In the genomic region with DNA sequence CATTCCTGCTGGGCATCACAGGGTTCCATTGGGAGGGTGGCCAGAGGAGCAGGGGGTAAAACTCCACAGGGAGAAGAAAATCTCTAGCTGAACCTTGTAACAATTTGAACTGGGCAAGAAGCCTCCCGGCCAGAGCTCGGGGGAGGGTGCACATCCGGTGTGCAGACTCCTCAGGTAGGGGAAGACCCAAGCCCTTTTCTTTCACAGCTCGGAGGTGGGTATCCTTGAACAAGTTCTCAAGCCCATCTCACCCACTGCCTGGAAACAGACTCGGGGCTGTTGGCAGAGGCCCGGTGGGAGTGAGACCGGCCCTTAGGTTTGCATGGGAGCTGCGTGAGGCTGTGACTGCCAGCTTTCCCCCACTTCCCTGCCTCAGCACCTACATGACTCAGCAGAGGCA, we compare ENCODE assay signal across 18 cellular contexts.
DNase-seq lines count a peak whose midpoint lies in the region; ATAC-seq and TF ChIP-seq lines count a peak whose summit lies in the region.
"Had no signal": no experiment of that assay in that cellular context is flagged by ENCODE, and none has a peak within 500 bp of the region (broad histone marks: within the 10 kb centered on the region; RNA-seq: fewer than 3 reads in every experiment).

No MANE protein-coding gene starts in this region.

- peaks cover 13% of the 10 kb centered on the region for H3K9me3 Mint-ChIP-seq in activated CD8-positive, alpha-beta memory T cell treated with anti-CD3 and anti-CD28 coated beads, Interleukin-2, amount 10 ng/mL, durations not matched to agents 7 days and 5 days (ENCODE audit: low read depth)
- H3K9me3 Mint-ChIP-seq in WTC11: 0 out of 2 replicates have a peak, but pooled peaks cover 5% of the 10 kb centered on the region
- peaks cover 2% of the 10 kb centered on the region for H3K9me3 Mint-ChIP-seq in neural progenitor cell

- H3K27ac Mint-ChIP-seq in activated CD8-positive, alpha-beta memory T cell treated with anti-CD3 and anti-CD28 coated beads, Interleukin-2, amount 10 ng/mL, durations not matched to agents 7 days and 5 days: peak overlapping the region; percentile 62
- no peak overlapping the region for H3K27ac Mint-ChIP-seq in WTC11
- H3K27ac Mint-ChIP-seq in neural progenitor cell: no peak overlapping the region

- no peaks in the 10 kb centered on the region for H3F3A ChIP-seq in neural progenitor cell (ENCODE audit: low read depth)

- ATAC-seq in activated CD8-positive, alpha-beta memory T cell treated with anti-CD3 and anti-CD28 coated beads, Interleukin-2, amount 10 ng/mL, durations not matched to agents 7 days and 5 days: no peak
- ATAC-seq in WTC11: peak; percentile 53
- ATAC-seq in GM18520 (IDR thresholded peaks at IDR 0.05; ENCODE audit: unreplicated experiment): no peak

- H3K4me1 Mint-ChIP-seq in activated CD8-positive, alpha-beta memory T cell treated with anti-CD3 and anti-CD28 coated beads, Interleukin-2, amount 10 ng/mL, durations not matched to agents 7 days and 5 days: peaks cover 46% of the 10 kb centered on the region
- H3K4me1 Mint-ChIP-seq in WTC11 (peaks cover 21% of the 10 kb centered on the region), neural progenitor cell (peaks cover 6% of the 10 kb centered on the region)

- peaks cover 47% of the 10 kb centered on the region for H3K36me3 Mint-ChIP-seq in activated CD8-positive, alpha-beta memory T cell treated with anti-CD3 and anti-CD28 coated beads, Interleukin-2, amount 10 ng/mL, durations not matched to agents 7 days and 5 days
- no peaks in the 10 kb centered on the region for H3K36me3 Mint-ChIP-seq in WTC11
- no peaks in the 10 kb centered on the region for H3K36me3 Mint-ChIP-seq in neural progenitor cell

- H3K9me3 ChIP-seq in neural progenitor cell (ENCODE audit: low read depth) (no peaks in the 10 kb centered on the region), MG63 (peaks cover 3% of the 10 kb centered on the region; the same call in 1 of the 2 replicates)

- H3K4me3 Mint-ChIP-seq in activated CD8-positive, alpha-beta memory T cell treated with anti-CD3 and anti-CD28 coated beads, Interleukin-2, amount 10 ng/mL, durations not matched to agents 7 days and 5 days: peak overlapping the region; percentile 10
- H3K4me3 Mint-ChIP-seq in WTC11 (no peak overlapping the region), neural progenitor cell (no peak overlapping the region)

- no peaks in the 10 kb centered on the region for H3K79me2 ChIP-seq in neural progenitor cell (ENCODE audit: low read depth)

- no peak for TF ChIP-seq CTCF in WTC11 (IDR thresholded peaks at IDR 0.05)
- TF ChIP-seq CTCF in neural progenitor cell (IDR thresholded peaks at IDR 0.05): no peak
- TF ChIP-seq CTCF in coronary artery (IDR thresholded peaks at IDR 0.05): no peak

- H4K20me1 ChIP-seq in neural progenitor cell (ENCODE audit: low read depth): no peaks in the 10 kb centered on the region
- H4K20me1 ChIP-seq: BLaER1 had no signal

- H3K4me3 ChIP-seq in neural progenitor cell (no peak overlapping the region), MG63 (no peak overlapping the region), coronary artery (no peak overlapping the region)
- H3K4me3 ChIP-seq: BLaER1 had no signal

- H3K27me3 Mint-ChIP-seq in activated CD8-positive, alpha-beta memory T cell treated with anti-CD3 and anti-CD28 coated beads, Interleukin-2, amount 10 ng/mL, durations not matched to agents 7 days and 5 days: no peaks in the 10 kb centered on the region
- peaks cover 85% of the 10 kb centered on the region for H3K27me3 Mint-ChIP-seq in WTC11 (ENCODE audit: low read depth)
- no peaks in the 10 kb centered on the region for H3K27me3 Mint-ChIP-seq in neural progenitor cell (ENCODE audit: insufficient read depth, low read depth)

- no peak overlapping the region for H3K9ac ChIP-seq in neural progenitor cell
- H3K9ac ChIP-seq: BLaER1, KMS-11 had no signal

- H3K36me3 ChIP-seq in neural progenitor cell (no peaks in the 10 kb centered on the region), MG63 (no peaks in the 10 kb centered on the region)
- H3K36me3 ChIP-seq: BLaER1 had no signal

- H3K4me2 ChIP-seq in neural progenitor cell: no peak overlapping the region
- H3K4me2 ChIP-seq: BLaER1, KMS-11 had no signal

- no peaks in the 10 kb centered on the region for H3K4me1 ChIP-seq in neural progenitor cell
- H3K4me1 ChIP-seq: BLaER1 had no signal

- CTCF ChIA-PET in activated CD8-positive, alpha-beta memory T cell treated with anti-CD3 and anti-CD28 coated beads, Interleukin-2, amount 10 ng/mL, durations not matched to agents 7 days and 5 days (lab: Charles Lee): interaction anchor here (2.1 to 2.6 kb wide), 2 partner anchors 127 to 180 kb away, joined by 5 to 9 read pairs; a partner anchor contains a TSS
- CTCF ChIA-PET in WTC11 (lab: Charles Lee): interaction anchor here (0.6 kb wide), 2 partner anchors 71 to 164 kb away, joined by 3 to 5 read pairs; no protein-coding TSS in a partner anchor

- no peak overlapping the region for H3K27ac ChIP-seq in neural progenitor cell
- H3K27ac ChIP-seq in coronary artery: no peak overlapping the region
- H3K27ac ChIP-seq: BLaER1, KMS-11 had no signal

- H3K27me3 ChIP-seq in neural progenitor cell: peaks cover 91% of the 10 kb centered on the region
- no peaks in the 10 kb centered on the region for H3K27me3 ChIP-seq in MG63
- H3K27me3 ChIP-seq: BLaER1 had no signal

- H2AFZ ChIP-seq in neural progenitor cell (replicated peaks): peak overlapping the region; percentile 90

- POLR2A ChIA-PET in WTC11 (lab: Charles Lee): no interaction called here

- no peak for DNase-seq in activated CD8-positive, alpha-beta memory T cell treated with anti-CD3 and anti-CD28 coated beads, Interleukin-2, amount 10 ng/mL, durations not matched to agents 7 days and 5 days
- no peak for DNase-seq in activated CD8-positive, alpha-beta memory T cell treated with anti-CD3 and anti-CD28 coated beads, Interleukin-2, amount 50 U/mL, for 48 hours
- DNase-seq in ELF-1 (ENCODE audit: low read depth, low spot score) (peak; percentile 2), WTC11 (ENCODE audit: low spot score) (no peak), neural progenitor cell (ENCODE audit: low spot score) (no peak), MG63 (no peak), coronary artery (ENCODE audit: low spot score) (no peak)
- DNase-seq: CD8-positive, alpha-beta memory T cell; DND-41; GF-D8; H7; NCI-H1092; NCI-H146; NCI-H2081 treated with DMSO at 0.1 percent for 48 hours; NCI-H524 had no signal

TF ChIP-seq in WTC11, 78 proteins besides CTCF, POLR2A, EP300 and RAD21 (continues in another document):
- TF ChIP-seq ELF4 (CRISPR knock-in tag; IDR thresholded peaks at IDR 0.05; ENCODE audit: low read depth) (no peak), RELA (CRISPR knock-in tag; IDR thresholded peaks at IDR 0.05; ENCODE audit: borderline replicate concordance) (no peak), ESRRA (CRISPR knock-in tag; IDR thresholded peaks at IDR 0.05; ENCODE audit: borderline replicate concordance) (no peak), ZNF219 (CRISPR knock-in tag; IDR thresholded peaks at IDR 0.05; ENCODE audit: borderline replicate concordance) (no peak), RORB (CRISPR knock-in tag; IDR thresholded peaks at IDR 0.05) (no peak), TEAD1 (CRISPR knock-in tag; IDR thresholded peaks at IDR 0.05) (no peak), ZNF416 (CRISPR knock-in tag; IDR thresholded peaks at IDR 0.05) (no peak), CREM (CRISPR knock-in tag; IDR thresholded peaks at IDR 0.05) (no peak), PRRX2 (CRISPR knock-in tag; IDR thresholded peaks at IDR 0.05) (no peak)
- TF ChIP-seq, protein P1, sequence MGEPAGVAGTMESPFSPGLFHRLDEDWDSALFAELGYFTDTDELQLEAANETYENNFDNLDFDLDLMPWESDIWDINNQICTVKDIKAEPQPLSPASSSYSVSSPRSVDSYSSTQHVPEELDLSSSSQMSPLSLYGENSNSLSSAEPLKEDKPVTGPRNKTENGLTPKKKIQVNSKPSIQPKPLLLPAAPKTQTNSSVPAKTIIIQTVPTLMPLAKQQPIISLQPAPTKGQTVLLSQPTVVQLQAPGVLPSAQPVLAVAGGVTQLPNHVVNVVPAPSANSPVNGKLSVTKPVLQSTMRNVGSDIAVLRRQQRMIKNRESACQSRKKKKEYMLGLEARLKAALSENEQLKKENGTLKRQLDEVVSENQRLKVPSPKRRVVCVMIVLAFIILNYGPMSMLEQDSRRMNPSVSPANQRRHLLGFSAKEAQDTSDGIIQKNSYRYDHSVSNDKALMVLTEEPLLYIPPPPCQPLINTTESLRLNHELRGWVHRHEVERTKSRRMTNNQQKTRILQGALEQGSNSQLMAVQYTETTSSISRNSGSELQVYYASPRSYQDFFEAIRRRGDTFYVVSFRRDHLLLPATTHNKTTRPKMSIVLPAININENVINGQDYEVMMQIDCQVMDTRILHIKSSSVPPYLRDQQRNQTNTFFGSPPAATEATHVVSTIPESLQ (CRISPR knock-in tag; IDR thresholded peaks at IDR 0.05): no peak
- TF ChIP-seq, protein P2, sequence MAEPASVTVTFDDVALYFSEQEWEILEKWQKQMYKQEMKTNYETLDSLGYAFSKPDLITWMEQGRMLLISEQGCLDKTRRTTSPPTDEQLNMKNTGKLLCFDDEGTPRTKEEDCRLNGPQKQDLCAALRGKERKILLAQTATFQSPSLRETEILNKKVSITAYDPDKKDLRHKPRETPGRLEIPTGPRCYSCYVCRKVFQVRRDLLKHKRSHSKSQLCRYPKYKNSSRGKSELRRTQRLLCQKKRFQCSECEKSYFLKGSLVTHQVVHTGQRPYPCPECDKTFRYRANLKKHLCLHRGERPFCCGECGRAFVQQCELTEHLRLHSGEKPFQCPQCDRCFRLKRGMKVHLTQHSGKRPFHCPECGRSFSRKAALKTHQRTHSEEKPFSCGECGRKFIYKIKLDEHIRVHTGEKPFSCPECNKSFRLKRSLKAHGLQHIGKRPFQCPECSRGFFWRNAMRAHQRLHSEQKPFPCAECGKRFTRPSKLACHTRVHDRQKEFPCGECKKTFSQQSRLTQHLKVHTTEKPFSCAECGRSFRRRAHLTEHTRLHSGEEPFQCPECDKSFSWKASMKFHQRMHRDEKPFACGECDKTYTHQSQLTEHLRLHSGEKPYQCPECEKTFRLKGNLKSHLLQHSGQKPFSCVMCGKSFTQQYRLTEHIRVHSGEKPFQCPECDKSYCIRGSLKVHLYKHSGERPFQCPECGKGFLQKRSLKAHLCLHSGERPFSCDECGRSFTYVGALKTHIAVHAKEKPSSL (CRISPR knock-in tag; conservative IDR thresholded peaks at IDR 0.05): no peak
- TF ChIP-seq, protein P3, sequence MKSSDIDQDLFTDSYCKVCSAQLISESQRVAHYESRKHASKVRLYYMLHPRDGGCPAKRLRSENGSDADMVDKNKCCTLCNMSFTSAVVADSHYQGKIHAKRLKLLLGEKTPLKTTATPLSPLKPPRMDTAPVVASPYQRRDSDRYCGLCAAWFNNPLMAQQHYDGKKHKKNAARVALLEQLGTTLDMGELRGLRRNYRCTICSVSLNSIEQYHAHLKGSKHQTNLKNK (CRISPR knock-in tag; IDR thresholded peaks at IDR 0.05): no peak
